In the genomic region with DNA sequence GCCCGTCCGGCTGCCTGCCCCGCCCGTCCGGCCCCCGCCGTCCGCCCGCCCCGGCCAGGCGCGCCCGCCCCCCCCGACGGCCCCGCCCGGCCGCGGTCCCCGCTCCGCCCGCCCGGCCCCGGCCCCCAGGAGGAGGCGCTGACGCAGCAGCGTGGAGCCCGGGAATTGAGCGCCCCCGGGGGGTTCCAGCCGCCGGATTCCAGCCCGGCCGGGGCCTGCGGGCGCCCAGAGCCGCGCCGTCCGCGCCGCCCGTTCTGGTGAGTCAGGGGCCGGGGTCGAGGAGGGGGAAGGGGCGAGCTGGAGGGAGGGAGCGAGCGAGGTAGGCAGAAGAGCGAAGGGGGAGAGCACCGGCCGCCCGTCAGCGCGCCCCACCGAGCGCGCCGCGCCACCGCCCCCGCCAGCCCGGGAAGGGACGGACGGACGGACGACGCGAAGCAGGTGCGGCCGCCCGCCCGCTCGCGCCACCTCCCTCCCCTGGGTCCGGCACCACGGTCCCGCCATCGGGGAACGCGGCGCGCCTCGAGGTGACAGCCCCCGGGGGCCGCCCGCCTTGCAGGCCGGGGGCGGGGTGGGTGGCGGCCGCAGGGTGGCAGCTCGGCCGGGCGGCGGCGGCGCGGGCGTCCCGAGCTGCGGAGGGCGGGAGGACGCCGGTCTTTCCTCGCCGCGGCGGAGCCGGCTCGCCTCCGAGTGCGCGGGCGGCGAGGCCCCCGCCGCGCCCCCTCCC, we compare ENCODE assay signal across 1 cellular context.
TF ChIP-seq lines count a peak whose summit lies in the region.

No MANE protein-coding gene starts in this region.

TF ChIP-seq in endothelial cell of umbilical vein, 7 proteins besides CTCF, POLR2A, EP300 and RAD21:
- peak; percentile 7 for TF ChIP-seq POLR2AphosphoS5 (IDR thresholded peaks at IDR 0.05; ENCODE audit: insufficient read depth, low read depth, low read length)
- no peak for TF ChIP-seq JUN (IDR thresholded peaks at IDR 0.05; ENCODE audit: borderline replicate concordance, insufficient read depth, insufficient read length, low read depth)
